Comparison of ENCODE assay signal across 11 cellular contexts in genomic region chr1:225762444-225762843, GRCh38. TPM values are rescaled to one million over a fixed set of nuclear protein-coding genes. Genes with fewer than 3 reads are reported as not detected.
DNase-seq lines count a peak whose midpoint lies in the region; ATAC-seq and TF ChIP-seq lines count a peak whose summit lies in the region.
"Had no signal": no experiment of that assay in that cellular context is flagged by ENCODE, and none has a peak within 500 bp of the region (broad histone marks: within the 10 kb centered on the region; RNA-seq: fewer than 3 reads in every experiment).

No MANE protein-coding gene starts in this region.

- DNase-seq in DMS53 (lab: John Stamatoyannopoulos, UW): peak; percentile 38
- DNase-seq in DMS53 treated with DMSO at 0.1 percent for 48 hours (lab: John Stamatoyannopoulos, UW; ENCODE audit: unreplicated experiment): no peak
- DNase-seq in breast epithelium (ENCODE audit: low spot score in 2 of 2): no peak
- peak; percentile 49 for DNase-seq in mesendoderm
- no peak for DNase-seq in transverse colon
- no peak for DNase-seq in NOMO-1 treated with dmso at 0.1 percent for 144 hours (lab: John Stamatoyannopoulos, UW; ENCODE audit: unreplicated experiment)
- DNase-seq: 8988T; activated naive CD4-positive, alpha-beta T cell; effector CD8-positive, alpha-beta T cell had no signal

- no peak overlapping the region for H2BK120ac ChIP-seq in mesendoderm (ENCODE audit: low read depth, low read length)

- no peak overlapping the region for H4K8ac ChIP-seq in mesendoderm (ENCODE audit: low read depth, low read length)

- H2AK5ac ChIP-seq in mesendoderm (ENCODE audit: low read length): no peak overlapping the region

- H4K5ac ChIP-seq in mesendoderm (ENCODE audit: low read length): no peak overlapping the region

- H3K23ac ChIP-seq in mesendoderm (ENCODE audit: low read length): no peak overlapping the region

- no peak overlapping the region for H3K56ac ChIP-seq in mesendoderm (ENCODE audit: low read length)

- H3K27ac ChIP-seq in breast epithelium (peak overlapping the region; percentile 37 to 67), mesendoderm (ENCODE audit: low read depth, low read length) (no peak overlapping the region), transverse colon (peak overlapping the region; percentile 21 to 61 (median 58))

- ATAC-seq in HG03135 (IDR thresholded peaks at IDR 0.05; ENCODE audit: unreplicated experiment) (no peak), HG02798 (IDR thresholded peaks at IDR 0.05; ENCODE audit: poor library complexity, unreplicated experiment) (no peak)

- H3K9me3 ChIP-seq in breast epithelium (no peaks in the 10 kb centered on the region), transverse colon (no peaks in the 10 kb centered on the region)

- no peak for TF ChIP-seq CTCF in breast epithelium (IDR thresholded peaks at IDR 0.05)
- no peak for TF ChIP-seq CTCF in transverse colon (IDR thresholded peaks at IDR 0.05)

- intact Hi-C loops in breast epithelium (cut with DNase I; ENCODE audit: low total_unique reads): no loop called here
- intact Hi-C loops in transverse colon (cut with DNase I; ENCODE audit: low total_unique reads): no loop called here

- H2BK15ac ChIP-seq in mesendoderm (replicated peaks; ENCODE audit: low read depth): no peak overlapping the region

- WGBS in mesendoderm (ENCODE audit: extremely low coverage, insufficient coverage, low lambda C conversion rate): no CpG with 5 or more reads among the region's 5 CpGs
- 56 to 66% methylated on average over 3 to 5 of the region's 5 CpGs for WGBS in transverse colon (ENCODE audit: low coverage in 1 of 2), 2 donors

- H3K36me3 ChIP-seq in breast epithelium: no peaks in the 10 kb centered on the region
- no peaks in the 10 kb centered on the region for H3K36me3 ChIP-seq in mesendoderm (ENCODE audit: control insufficient read depth, insufficient read depth, low read length)
- H3K36me3 ChIP-seq in transverse colon: no peaks in the 10 kb centered on the region

- no peak for TF ChIP-seq EP300 in transverse colon (IDR thresholded peaks at IDR 0.05; ENCODE audit: low read depth)

- H3K27me3 ChIP-seq in breast epithelium: no peaks in the 10 kb centered on the region
- no peaks in the 10 kb centered on the region for H3K27me3 ChIP-seq in mesendoderm (ENCODE audit: insufficient read depth, low read length, poor library complexity)
- no peaks in the 10 kb centered on the region for H3K27me3 ChIP-seq in transverse colon

- H3K4ac ChIP-seq in mesendoderm (ENCODE audit: low read depth, low read length): no peak overlapping the region

- H3K4me3 ChIP-seq in breast epithelium: no peak overlapping the region
- H3K4me3 ChIP-seq in mesendoderm (ENCODE audit: low read length): no peak overlapping the region
- H3K4me3 ChIP-seq in transverse colon: no peak overlapping the region

- H3K9ac ChIP-seq in mesendoderm (ENCODE audit: low read length): no peak overlapping the region

- H3K4me2 ChIP-seq in mesendoderm (ENCODE audit: low read length): no peak overlapping the region

- in situ Hi-C loops in transverse colon (cut with MboI; ENCODE audit: low pct_ligation_motif_present in 1 of 4, low pct_unique_long_range_greater_than_20kb in 1 of 4, low sequenced_read_pairs in 3 of 4): loop anchor here in 1 of 4 donors (25.0 kb wide), 1 partner anchor 275 kb away; no protein-coding TSS in a partner anchor

- no peaks in the 10 kb centered on the region for H3K79me2 ChIP-seq in mesendoderm (ENCODE audit: control insufficient read depth, insufficient read depth, low read length)

- H3K4me1 ChIP-seq in breast epithelium (peaks cover 0 to 15% of the 10 kb centered on the region in 2 donors), mesendoderm (ENCODE audit: control insufficient read depth, low read depth, low read length) (peaks cover 5% of the 10 kb centered on the region), transverse colon (peaks cover 0 to 35% (median 9%) of the 10 kb centered on the region in 4 donors)

- TF ChIP-seq POLR2A in breast epithelium (IDR thresholded peaks at IDR 0.05) (no peak), transverse colon (IDR thresholded peaks at IDR 0.05) (no peak)

- no peak overlapping the region for H2BK5ac ChIP-seq in mesendoderm (ENCODE audit: low read length)

- H3K79me1 ChIP-seq in mesendoderm (ENCODE audit: low read length): no peaks in the 10 kb centered on the region

- H3K18ac ChIP-seq in mesendoderm (ENCODE audit: low read length): no peak overlapping the region

RNA-seq across cellular contexts. Expression of gene SRP9, which starts 15.2 kb away (rescaled TPM):
- total RNA-seq in breast epithelium (100 to 1,000 TPM; 168 to 251 (median 205) TPM), transverse colon (100 to 1,000 TPM in 2 of 4 donors, 10 to 100 TPM in 2; 42.3 to 208 (median 117) TPM)
- polyA plus RNA-seq in mesendoderm (2013, experiment 1 of 2): 397 TPM
- 387 TPM for polyA plus RNA-seq in mesendoderm (2013, experiment 2 of 2)

RNA-seq across cellular contexts. Expression of gene EPHX1, which starts 47.5 kb away (rescaled TPM):
- 100 to 1,000 TPM in 1 of 3 donors, 10 to 100 TPM in 2; 63.6 to 168 (median 67.3) TPM for total RNA-seq in breast epithelium
- polyA plus RNA-seq in mesendoderm (2013, experiment 1 of 2): 171 TPM
- 168 TPM for polyA plus RNA-seq in mesendoderm (2013, experiment 2 of 2)
- total RNA-seq in transverse colon: 100 to 1,000 TPM in 1 of 4 donors, 10 to 100 TPM in 3; 56.9 to 114 (median 90.6) TPM

Comparison
In these comparisons a context has a peak if more than half of its experiments do, and no peak if none do; other contexts are left out.
1. DNase-seq: peak in DMS53 (single experiment) and mesendoderm (single experiment); none in DMS53 treated with DMSO at 0.1 percent for 48 hours (single experiment), breast epithelium (0 of 2), transverse colon (single experiment) and NOMO-1 treated with dmso at 0.1 percent for 144 hours (single experiment).